In the genomic region with DNA sequence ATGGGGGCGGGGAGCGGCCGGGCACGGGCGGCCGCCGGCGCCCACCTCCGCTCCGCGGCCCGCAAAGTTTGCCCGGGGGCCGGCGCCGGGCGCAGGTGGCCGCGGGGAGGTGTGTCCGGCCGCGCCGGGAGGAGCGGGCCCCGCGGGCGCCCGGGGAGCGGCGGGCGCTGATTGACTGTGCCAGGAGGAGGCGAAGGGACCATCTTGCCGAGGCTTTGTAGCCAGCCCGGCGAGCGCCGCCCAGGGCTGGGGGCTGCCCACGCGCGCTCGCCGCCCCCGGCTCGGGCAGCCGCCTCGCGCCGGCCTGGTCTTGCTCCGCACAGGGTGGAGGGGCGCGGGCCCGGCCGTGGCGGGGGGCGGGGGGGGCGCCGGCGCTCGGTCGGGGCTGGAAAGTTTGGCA, we compare ENCODE assay signal across 10 cellular contexts. TPM values are rescaled to one million over a fixed set of nuclear protein-coding genes. Genes with fewer than 3 reads are reported as not detected.
DNase-seq lines count a peak whose midpoint lies in the region; ATAC-seq and TF ChIP-seq lines count a peak whose summit lies in the region.
"Had no signal": no experiment of that assay in that cellular context is flagged by ENCODE, and none has a peak within 500 bp of the region (broad histone marks: within the 10 kb centered on the region; RNA-seq: fewer than 3 reads in every experiment).

No MANE protein-coding gene starts in this region.

- H3K27ac Mint-ChIP-seq in T-helper 2 cell treated with Interferon-gamma antibody and Interleukin-4, amounts not matched to agents 5 μg/mL and 100 μg/mL, for 36 hours, result no peak overlapping the region

- intact Hi-C loops in esophagus muscularis mucosa (cut with DNase I) (no loop called here), prostate gland (cut with DNase I) (no loop called here)

- no peak overlapping the region for H3K27ac ChIP-seq in HUES64 (ENCODE audit: low read depth, low read length)
- H3K27ac ChIP-seq in esophagus muscularis mucosa (replicated peaks in 1 of 4), result no peak overlapping the region
- H3K27ac ChIP-seq in prostate gland, result no peak overlapping the region

- no peak for ATAC-seq in HG02588 (IDR thresholded peaks at IDR 0.05; ENCODE audit: unreplicated experiment)

- peak overlapping the region; percentile 55 for H3K4me3 ChIP-seq in HUES64 (ENCODE audit: low read length)
- peak overlapping the region; percentile 50 to 64 (median 52) for H3K4me3 ChIP-seq in esophagus muscularis mucosa
- H3K4me3 ChIP-seq in prostate gland, result peak overlapping the region; percentile 33 to 39

- no peaks in the 10 kb centered on the region for H3K4me1 Mint-ChIP-seq in T-helper 2 cell treated with Interferon-gamma antibody and Interleukin-4, amounts not matched to agents 5 μg/mL and 100 μg/mL, for 36 hours (ENCODE audit: low read depth)

- no peak for TF ChIP-seq CTCF in esophagus muscularis mucosa (IDR thresholded peaks at IDR 0.05)
- TF ChIP-seq CTCF in prostate gland (IDR thresholded peaks at IDR 0.05), result no peak

- H3K36me3 Mint-ChIP-seq in T-helper 2 cell treated with Interferon-gamma antibody and Interleukin-4, amounts not matched to agents 5 μg/mL and 100 μg/mL, for 36 hours (ENCODE audit: low read depth), result no peaks in the 10 kb centered on the region

- TF ChIP-seq EP300 in esophagus muscularis mucosa (IDR thresholded peaks at IDR 0.05), result no peak

- H3K9me3 ChIP-seq in HUES64 (ENCODE audit: insufficient read depth, low read depth, low read length) (no peaks in the 10 kb centered on the region), esophagus muscularis mucosa (no peaks in the 10 kb centered on the region), prostate gland (no peaks in the 10 kb centered on the region)

- under 1% methylated on average over 58 of the region's 60 CpGs for WGBS in HUES64
- 0% methylated on average over 26 of the region's 60 CpGs for WGBS in esophagus muscularis mucosa
- WGBS in prostate gland, result no CpG with 5 or more reads among the region's 60 CpGs

- no peaks in the 10 kb centered on the region for H3K4me1 ChIP-seq in HUES64 (ENCODE audit: insufficient read depth, low read length)
- peaks cover 13 to 25% (median 21%) of the 10 kb centered on the region in 4 donors for H3K4me1 ChIP-seq in esophagus muscularis mucosa
- no peaks in the 10 kb centered on the region for H3K4me1 ChIP-seq in prostate gland (replicated peaks)

- TF ChIP-seq POLR2A in esophagus muscularis mucosa (IDR thresholded peaks at IDR 0.05; ENCODE audit: low read depth) (no peak), prostate gland (IDR thresholded peaks at IDR 0.05) (no peak)

- no peak overlapping the region for H3K4me3 Mint-ChIP-seq in T-helper 2 cell treated with Interferon-gamma antibody and Interleukin-4, amounts not matched to agents 5 μg/mL and 100 μg/mL, for 36 hours

- no peaks in the 10 kb centered on the region for H3K36me3 ChIP-seq in HUES64 (ENCODE audit: insufficient read depth, low read length)
- H3K36me3 ChIP-seq in esophagus muscularis mucosa, result no peaks in the 10 kb centered on the region
- no peaks in the 10 kb centered on the region for H3K36me3 ChIP-seq in prostate gland

- no peak overlapping the region for H3K9ac ChIP-seq in HUES64 (ENCODE audit: low read depth, low read length)

- peaks cover 26% of the 10 kb centered on the region for H3K27me3 ChIP-seq in HUES64 (ENCODE audit: insufficient read depth, low read length)
- H3K27me3 ChIP-seq in esophagus muscularis mucosa, result peaks cover 4 to 60% (median 11%) of the 10 kb centered on the region in 4 donors
- no peaks in the 10 kb centered on the region for H3K27me3 ChIP-seq in prostate gland (replicated peaks; ENCODE audit: insufficient read depth)

- H3K27me3 Mint-ChIP-seq in T-helper 2 cell treated with Interferon-gamma antibody and Interleukin-4, amounts not matched to agents 5 μg/mL and 100 μg/mL, for 36 hours (ENCODE audit: low read depth), result peaks cover 56% of the 10 kb centered on the region

- DNase-seq in CD1c-positive myeloid dendritic cell (ENCODE audit: extremely low spot score), result peak; percentile 20
- no peak for DNase-seq in esophagus muscularis mucosa (ENCODE audit: extremely low spot score)
- no peak for DNase-seq in prostate gland (ENCODE audit: low spot score)
- no peak for DNase-seq in NK-92 treated with Interleukin-12 subunit alpha and Interleukin-12 subunit beta, amount 100 ng/mL, for 24 hours (lab: John Stamatoyannopoulos, UW)
- no peak for DNase-seq in T-helper 2 cell treated with Interferon-gamma antibody and Interleukin-4, amounts not matched to agents 5 μg/mL and 100 μg/mL, for 36 hours (ENCODE audit: low spot score)
- DNase-seq in activated CD4-positive, alpha-beta T cell treated with anti-CD3 and anti-CD28 coated beads for 4 hours, result no peak

- no peaks in the 10 kb centered on the region for H3K9me3 Mint-ChIP-seq in T-helper 2 cell treated with Interferon-gamma antibody and Interleukin-4, amounts not matched to agents 5 μg/mL and 100 μg/mL, for 36 hours

RNA-seq across cellular contexts. Expression of gene EPHB2, which starts 0.4 kb away (rescaled TPM):
- 12.7 TPM for polyA plus RNA-seq in HUES64 (2013, experiment 1 of 2)
- polyA plus RNA-seq in HUES64 (2013, experiment 2 of 2), result 15.7 TPM
- 1 to 10 TPM; 1.5 to 3.3 (median 1.9) TPM for total RNA-seq in esophagus muscularis mucosa
- total RNA-seq in prostate gland, result 1 to 10 TPM; 6.4 to 7.4 TPM

RNA-seq across cellular contexts. Expression of gene C1QB, which starts 58.0 kb away (rescaled TPM):
- polyA plus RNA-seq in HUES64 (2013, experiment 1 of 2), result not detected
- polyA plus RNA-seq in HUES64 (2013, experiment 2 of 2), result not detected
- total RNA-seq in esophagus muscularis mucosa, result 100 to 1,000 TPM; 254 to 583 (median 288) TPM
- 100 to 1,000 TPM; 106 to 151 TPM for total RNA-seq in prostate gland
- total RNA-seq: activated CD8-positive, alpha-beta memory T cell treated with anti-CD3 and anti-CD28 coated beads for 36 hours; fibroblast of lung had no signal
- polyA plus RNA-seq: fibroblast of lung had no signal
